Comparison of ENCODE assay signal across 2 cellular contexts in genomic region chr9:116239-117061, GRCh38.
A peak's percentile ranks its signal among the peaks of the same experiment; 100 is the strongest.
TF ChIP-seq lines count a peak whose summit lies in the region.

No MANE protein-coding gene starts in this region.

TF ChIP-seq in SK-N-SH, 30 proteins besides CTCF, POLR2A, EP300 and RAD21:
- 0 out of 2 replicates have a peak, but pooled peaks have one; percentile 55 for TF ChIP-seq EZH2phosphoT487 (IDR thresholded peaks at IDR 0.05; ENCODE audit: borderline replicate concordance, low read depth)

TF ChIP-seq in H1, 55 proteins besides CTCF, POLR2A, EP300 and RAD21:
- TF ChIP-seq SUZ12 (IDR thresholded peaks at IDR 0.05; ENCODE audit: low read length) (peak; percentile 61; the same call in 1 of the 2 replicates), RNF2 (IDR thresholded peaks at IDR 0.05; ENCODE audit: borderline replicate concordance, low read depth, low read length, missing control alignments, poor library complexity, severe bottlenecking) (peak; percentile 59), EZH2 (IDR thresholded peaks at IDR 0.05; ENCODE audit: low read depth, low read length, severe bottlenecking) (peak; percentile 83)
